8 cellular contexts compared by ENCODE assay signal in genomic region chr12:93137656-93138612, GRCh38.
DNase-seq lines count a peak whose midpoint lies in the region; ATAC-seq and TF ChIP-seq lines count a peak whose summit lies in the region.

No MANE protein-coding gene starts in this region.

- DNase-seq in AG08396 (ENCODE audit: low spot score) (peak; percentile 67), HT1080 (ENCODE audit: low read depth) (peak; percentile 86), esophagus squamous epithelium (lab: John Stamatoyannopoulos, UW) (no peak), DMS153 treated with DMSO at 0.1 percent for 48 hours (lab: John Stamatoyannopoulos, UW; ENCODE audit: unreplicated experiment) (no peak), NCI-H1105 treated with DMSO at 0.1 percent for 48 hours (lab: John Stamatoyannopoulos, UW) (no peak), hippocampal formation (lab: John Stamatoyannopoulos, UW) (no peak)
- no peak for DNase-seq in stimulated activated naive B cell treated with anti-CD40 and anti-IgM and Interleukin-4, amounts not matched to agents 10 μg/mL and 1 μg/mL and 100 μg/mL, for 72 hours

- peaks cover 44 to 58% of the 10 kb centered on the region in 2 donors for H3K4me1 Mint-ChIP-seq in stimulated activated naive B cell treated with anti-CD40 and anti-IgM and Interleukin-4, amounts not matched to agents 10 μg/mL and 1 μg/mL and 100 μg/mL, for 72 hours

- no peak for TF ChIP-seq POLR2A in esophagus squamous epithelium (IDR thresholded peaks at IDR 0.05)

- H3K36me3 ChIP-seq in esophagus squamous epithelium: no peaks in the 10 kb centered on the region

- H3K4me3 Mint-ChIP-seq in stimulated activated naive B cell treated with anti-CD40 and anti-IgM and Interleukin-4, amounts not matched to agents 10 μg/mL and 1 μg/mL and 100 μg/mL, for 72 hours: peak overlapping the region in 1 of 2 donors; percentile 8

- TF ChIP-seq CTCF in esophagus squamous epithelium (IDR thresholded peaks at IDR 0.05): no peak

- ATAC-seq in GM19351 (IDR thresholded peaks at IDR 0.05; ENCODE audit: unreplicated experiment): peak; percentile 52
- peak; percentile 57 to 65 for ATAC-seq in stimulated activated naive B cell treated with anti-CD40 and anti-IgM and Interleukin-4, amounts not matched to agents 10 μg/mL and 1 μg/mL and 100 μg/mL, for 72 hours (replicated peaks)

- H3K36me3 Mint-ChIP-seq in stimulated activated naive B cell treated with anti-CD40 and anti-IgM and Interleukin-4, amounts not matched to agents 10 μg/mL and 1 μg/mL and 100 μg/mL, for 72 hours: peaks cover 2 to 10% of the 10 kb centered on the region in 2 donors

- no peaks in the 10 kb centered on the region for H3K27me3 ChIP-seq in esophagus squamous epithelium

- peak overlapping the region; percentile 1 to 56 (median 48) for H3K27ac ChIP-seq in esophagus squamous epithelium

- H3K4me3 ChIP-seq in esophagus squamous epithelium: no peak overlapping the region

- H3K9me3 ChIP-seq in esophagus squamous epithelium: no peaks in the 10 kb centered on the region

- H3K9me3 Mint-ChIP-seq in stimulated activated naive B cell treated with anti-CD40 and anti-IgM and Interleukin-4, amounts not matched to agents 10 μg/mL and 1 μg/mL and 100 μg/mL, for 72 hours: peaks cover 3 to 4% of the 10 kb centered on the region in 2 donors

- H3K27ac Mint-ChIP-seq in stimulated activated naive B cell treated with anti-CD40 and anti-IgM and Interleukin-4, amounts not matched to agents 10 μg/mL and 1 μg/mL and 100 μg/mL, for 72 hours: peak overlapping the region; percentile 94

- 22 to 35% methylated on average over 4 to 6 of the region's 6 CpGs for WGBS in esophagus squamous epithelium, 2 donors

- H3K4me1 ChIP-seq in esophagus squamous epithelium: peaks cover 11 to 50% (median 13%) of the 10 kb centered on the region in 3 donors

- intact Hi-C loops in esophagus squamous epithelium (cut with DNase I): no loop called here

- no peaks in the 10 kb centered on the region for H3K27me3 Mint-ChIP-seq in stimulated activated naive B cell treated with anti-CD40 and anti-IgM and Interleukin-4, amounts not matched to agents 10 μg/mL and 1 μg/mL and 100 μg/mL, for 72 hours

Comparison
In these comparisons a context has a peak if more than half of its experiments do, and no peak if none do; other contexts are left out.
1. DNase-seq: peak in AG08396 (single experiment) and HT1080 (single experiment); none in esophagus squamous epithelium (single experiment), stimulated activated naive B cell treated with anti-CD40 and anti-IgM and Interleukin-4, amounts not matched to agents 10 μg/mL and 1 μg/mL and 100 μg/mL, for 72 hours (single experiment), DMS153 treated with DMSO at 0.1 percent for 48 hours (single experiment), NCI-H1105 treated with DMSO at 0.1 percent for 48 hours (single experiment) and hippocampal formation (0 of 2).